ENCODE assay signal across 2 cellular contexts in the genomic region with DNA sequence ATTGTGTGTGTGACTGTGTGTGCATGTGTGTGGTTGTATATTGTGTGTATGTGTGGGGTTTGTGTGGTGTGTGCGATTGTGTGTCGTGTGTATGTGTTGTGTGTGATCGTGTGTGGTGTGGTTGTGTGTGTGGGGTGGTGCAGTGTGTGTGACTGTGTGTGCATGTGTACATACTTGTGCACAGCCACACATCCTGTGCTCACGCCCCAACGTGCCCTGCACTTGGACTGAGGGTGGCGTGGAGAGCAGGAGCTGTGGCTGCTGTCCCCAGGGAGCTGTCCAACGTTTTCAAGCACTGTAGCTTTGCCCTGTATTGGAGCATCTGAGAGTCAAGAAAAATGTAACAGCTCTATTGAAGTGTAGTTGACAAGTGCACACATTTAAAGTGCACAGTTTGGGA.
TF ChIP-seq lines count a peak whose summit lies in the region.

No MANE protein-coding gene starts in this region.

TF ChIP-seq in A549, 52 proteins besides CTCF, POLR2A, EP300 and RAD21 (continued from another document):
- TF ChIP-seq REST (IDR thresholded peaks at IDR 0.05): peak; percentile 76
- 0 out of 2 replicates have a peak, but pooled peaks have one; percentile 9 for TF ChIP-seq CHD4 (IDR thresholded peaks at IDR 0.05; ENCODE audit: borderline replicate concordance)

TF ChIP-seq in HCT116, 20 proteins besides CTCF, POLR2A, EP300 and RAD21:
- TF ChIP-seq REST (IDR thresholded peaks at IDR 0.05; ENCODE audit: low read depth) (peak; percentile 51), ELF1 (IDR thresholded peaks at IDR 0.05; ENCODE audit: borderline replicate concordance, low read depth) (no peak)
- TF ChIP-seq, protein P1, sequence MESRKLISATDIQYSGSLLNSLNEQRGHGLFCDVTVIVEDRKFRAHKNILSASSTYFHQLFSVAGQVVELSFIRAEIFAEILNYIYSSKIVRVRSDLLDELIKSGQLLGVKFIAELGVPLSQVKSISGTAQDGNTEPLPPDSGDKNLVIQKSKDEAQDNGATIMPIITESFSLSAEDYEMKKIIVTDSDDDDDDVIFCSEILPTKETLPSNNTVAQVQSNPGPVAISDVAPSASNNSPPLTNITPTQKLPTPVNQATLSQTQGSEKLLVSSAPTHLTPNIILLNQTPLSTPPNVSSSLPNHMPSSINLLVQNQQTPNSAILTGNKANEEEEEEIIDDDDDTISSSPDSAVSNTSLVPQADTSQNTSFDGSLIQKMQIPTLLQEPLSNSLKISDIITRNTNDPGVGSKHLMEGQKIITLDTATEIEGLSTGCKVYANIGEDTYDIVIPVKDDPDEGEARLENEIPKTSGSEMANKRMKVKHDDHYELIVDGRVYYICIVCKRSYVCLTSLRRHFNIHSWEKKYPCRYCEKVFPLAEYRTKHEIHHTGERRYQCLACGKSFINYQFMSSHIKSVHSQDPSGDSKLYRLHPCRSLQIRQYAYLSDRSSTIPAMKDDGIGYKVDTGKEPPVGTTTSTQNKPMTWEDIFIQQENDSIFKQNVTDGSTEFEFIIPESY (IDR thresholded peaks at IDR 0.05; ENCODE audit: extremely low read depth, insufficient replicate concordance, low read length): no peak
